In genomic region chr6:144013486-144013909, GRCh38 we compare ENCODE assay signal across 9 cellular contexts. TPM values are rescaled to one million over a fixed set of nuclear protein-coding genes. Genes with fewer than 3 reads are reported as not detected.
DNase-seq lines count a peak whose midpoint lies in the region; ATAC-seq and TF ChIP-seq lines count a peak whose summit lies in the region.
"Had no signal": no experiment of that assay in that cellular context is flagged by ENCODE, and none has a peak within 500 bp of the region (broad histone marks: within the 10 kb centered on the region; RNA-seq: fewer than 3 reads in every experiment).

No MANE protein-coding gene starts in this region.

- H3K9me3 ChIP-seq in CD8-positive, alpha-beta T cell (ENCODE audit: low read length) = no peaks in the 10 kb centered on the region
- H3K9me3 ChIP-seq in right lobe of liver = no peaks in the 10 kb centered on the region

- no peak overlapping the region for H3K27ac Mint-ChIP-seq in CD8-positive, alpha-beta T cell
- no peak overlapping the region for H3K27ac Mint-ChIP-seq in activated CD4-positive, alpha-beta T cell treated with anti-CD3 and anti-CD28 coated beads, Interleukin-2, amount 10 ng/mL, durations not matched to agents 24 days and 14 days
- H3K27ac Mint-ChIP-seq: T-helper 1 cell treated with Interleukin-12 subunit alpha and Interleukin-12 subunit beta and Interleukin-4 antibody, amounts not matched to agents 30 μg/mL and 1 μg/mL, for 36 hours had no signal

- H3K36me3 Mint-ChIP-seq in CD8-positive, alpha-beta T cell = no peaks in the 10 kb centered on the region
- H3K36me3 Mint-ChIP-seq in activated CD4-positive, alpha-beta T cell treated with anti-CD3 and anti-CD28 coated beads, Interleukin-2, amount 10 ng/mL, durations not matched to agents 24 days and 14 days (ENCODE audit: low read depth) = peaks cover 3% of the 10 kb centered on the region

- peaks cover 4% of the 10 kb centered on the region for H3K4me1 Mint-ChIP-seq in CD8-positive, alpha-beta T cell (ENCODE audit: low read depth)
- peaks cover 12% of the 10 kb centered on the region for H3K4me1 Mint-ChIP-seq in activated CD4-positive, alpha-beta T cell treated with anti-CD3 and anti-CD28 coated beads, Interleukin-2, amount 10 ng/mL, durations not matched to agents 24 days and 14 days

- peak; percentile 16 to 72 (median 55) for DNase-seq in CD8-positive, alpha-beta T cell
- peak; percentile 69 for DNase-seq in HCEC 1CT
- peak; percentile 45 for DNase-seq in NCI-H446 treated with DMSO at 0.1 percent for 48 hours (lab: John Stamatoyannopoulos, UW)
- DNase-seq in activated CD4-positive, alpha-beta T cell treated with anti-CD3 and anti-CD28 coated beads, Interleukin-2, amount 10 ng/mL, durations not matched to agents 24 days and 14 days = peak; percentile 87
- peak; percentile 89 for DNase-seq in dermis blood vessel endothelial cell
- DNase-seq in right lobe of liver = peak; percentile 70 to 73 (median 71)
- DNase-seq in stimulated activated CD8-positive, alpha-beta memory T cell treated with anti-CD3 and anti-CD28 coated beads, Interleukin-12 subunit alpha, Interleukin-12 subunit beta, amount 100 ng/mL, for 24 hours (ENCODE audit: extremely low read depth) = peak; percentile 24

- 14% methylated on average over 6 of the region's 8 CpGs for WGBS in right lobe of liver (ENCODE audit: insufficient coverage, low coverage, low lambda C conversion rate, missing lambda C conversion rate)

- H3K4me3 ChIP-seq in CD8-positive, alpha-beta T cell (ENCODE audit: low read depth, low read length) = no peak overlapping the region
- H3K4me3 ChIP-seq in right lobe of liver = no peak overlapping the region

- H3K27me3 Mint-ChIP-seq in CD8-positive, alpha-beta T cell (ENCODE audit: low read depth) = peaks cover 3% of the 10 kb centered on the region
- H3K27me3 Mint-ChIP-seq in activated CD4-positive, alpha-beta T cell treated with anti-CD3 and anti-CD28 coated beads, Interleukin-2, amount 10 ng/mL, durations not matched to agents 24 days and 14 days = peaks cover 30% of the 10 kb centered on the region

- no peak overlapping the region for H3K27ac ChIP-seq in CD8-positive, alpha-beta T cell (ENCODE audit: low read depth, low read length)
- no peak overlapping the region for H3K27ac ChIP-seq in right lobe of liver

- no peaks in the 10 kb centered on the region for H3K4me1 ChIP-seq in CD8-positive, alpha-beta T cell (ENCODE audit: insufficient read depth, low read length)
- H3K4me1 ChIP-seq in right lobe of liver = no peaks in the 10 kb centered on the region

- H3K4me3 Mint-ChIP-seq in CD8-positive, alpha-beta T cell = no peak overlapping the region
- H3K4me3 Mint-ChIP-seq in activated CD4-positive, alpha-beta T cell treated with anti-CD3 and anti-CD28 coated beads, Interleukin-2, amount 10 ng/mL, durations not matched to agents 24 days and 14 days = no peak overlapping the region
- H3K4me3 Mint-ChIP-seq: T-helper 1 cell treated with Interleukin-12 subunit alpha and Interleukin-12 subunit beta and Interleukin-4 antibody, amounts not matched to agents 30 μg/mL and 1 μg/mL, for 36 hours had no signal

- peak; percentile 90 for TF ChIP-seq CTCF in CD8-positive, alpha-beta T cell (IDR thresholded peaks at IDR 0.05)
- peak; percentile 85 to 95 (median 90) for TF ChIP-seq CTCF in right lobe of liver (IDR thresholded peaks at IDR 0.05)

- POLR2A ChIA-PET in CD8-positive, alpha-beta T cell (lab: Charles Lee) = interaction anchor here (1.0 to 1.1 kb wide), 3 partner anchors 15 to 437 kb away, joined by 3 to 4 read pairs (median 3); partner anchors contain the start of gene SF3B5

- CTCF ChIA-PET in CD8-positive, alpha-beta T cell (lab: Charles Lee) = interaction anchor here (0.5 to 4.8 kb wide), 46 partner anchors 8 to 1569 kb away, joined by 3 to 118 read pairs (median 4); partner anchors contain the start of genes FUCA2 and LTV1

- no peaks in the 10 kb centered on the region for H3K9me3 Mint-ChIP-seq in CD8-positive, alpha-beta T cell
- H3K9me3 Mint-ChIP-seq in activated CD4-positive, alpha-beta T cell treated with anti-CD3 and anti-CD28 coated beads, Interleukin-2, amount 10 ng/mL, durations not matched to agents 24 days and 14 days = no peaks in the 10 kb centered on the region
- H3K9me3 Mint-ChIP-seq: T-helper 1 cell treated with Interleukin-12 subunit alpha and Interleukin-12 subunit beta and Interleukin-4 antibody, amounts not matched to agents 30 μg/mL and 1 μg/mL, for 36 hours had no signal

- no peak for ATAC-seq in CD8-positive, alpha-beta T cell
- peak; percentile 81 to 89 (median 86) for ATAC-seq in right lobe of liver
- ATAC-seq in HG03280 (IDR thresholded peaks at IDR 0.05; ENCODE audit: unreplicated experiment) = no peak

- intact Hi-C loops in CD8-positive, alpha-beta T cell (cut with DNase I, micrococcal nuclease) = loop anchor here (1.0 to 10.0 kb wide), 8 partner anchors 51 to 1539 kb away; partner anchors contain the start of gene SF3B5 (in 1 of the 2)
- intact Hi-C loops in activated CD4-positive, alpha-beta T cell treated with anti-CD3 and anti-CD28 coated beads, Interleukin-2, amount 10 ng/mL, durations not matched to agents 24 days and 14 days (cut with micrococcal nuclease) = loop anchor here (1.0 to 10.0 kb wide), 6 partner anchors 73 to 1541 kb away; no protein-coding TSS in a partner anchor
- intact Hi-C loops in right lobe of liver (cut with DNase I) = loop anchor here (5.0 kb wide), 2 partner anchors 71 to 436 kb away; no protein-coding TSS in a partner anchor

- no peak for TF ChIP-seq POLR2A in right lobe of liver (IDR thresholded peaks at IDR 0.05)

- H3K27me3 ChIP-seq in CD8-positive, alpha-beta T cell (ENCODE audit: insufficient read depth, low read length) = no peaks in the 10 kb centered on the region
- H3K27me3 ChIP-seq in right lobe of liver = no peaks in the 10 kb centered on the region

- no peaks in the 10 kb centered on the region for H3K36me3 ChIP-seq in CD8-positive, alpha-beta T cell (ENCODE audit: insufficient read depth, low read length)
- H3K36me3 ChIP-seq in right lobe of liver = no peaks in the 10 kb centered on the region

RNA-seq across cellular contexts. Expression of gene PLAGL1, which starts 5.4 kb away (rescaled TPM):
- total RNA-seq in CD8-positive, alpha-beta T cell = 1 to 10 TPM; 4.3 to 4.8 TPM
- total RNA-seq in activated CD4-positive, alpha-beta T cell treated with anti-CD3 and anti-CD28 coated beads, Interleukin-2, amount 10 ng/mL, durations not matched to agents 24 days and 14 days = 14.6 and 19.8 TPM in 2 replicates
- 6.5 and 14.2 TPM in 2 replicates for total RNA-seq in dermis blood vessel endothelial cell
- total RNA-seq in right lobe of liver = 1 to 10 TPM in 5 of 6 experiments, under 1 TPM in 1; 0.74 to 3.2 (median 1.6) TPM

Comparison
In these comparisons a context has a peak if more than half of its experiments do, and no peak if none do; other contexts are left out.
1. ATAC-seq: peak in right lobe of liver (4 of 4); none in CD8-positive, alpha-beta T cell (single experiment) and HG03280 (single experiment).
2. DNase-seq: peak in every context shown above with its lines; median percentile 89 in dermis blood vessel endothelial cell; 87 in activated CD4-positive, alpha-beta T cell treated with anti-CD3 and anti-CD28 coated beads, Interleukin-2, amount 10 ng/mL, durations not matched to agents 24 days and 14 days; 71 in right lobe of liver; 69 in HCEC 1CT; 55 in CD8-positive, alpha-beta T cell; 45 in NCI-H446 treated with DMSO at 0.1 percent for 48 hours; 24 in stimulated activated CD8-positive, alpha-beta memory T cell treated with anti-CD3 and anti-CD28 coated beads, Interleukin-12 subunit alpha, Interleukin-12 subunit beta, amount 100 ng/mL, for 24 hours.